ENCODE assay signal across 14 cellular contexts in genomic region chr13:26837997-26838396, GRCh38.
"Had no signal": no experiment of that assay in that cellular context is flagged by ENCODE, and none has a peak within 500 bp of the region (broad histone marks: within the 10 kb centered on the region; RNA-seq: fewer than 3 reads in every experiment).

No MANE protein-coding gene starts in this region.

- H3K9me3 ChIP-seq: ovary, upper lobe of right lung had no signal

- DNase-seq: activated B cell treated with CpG ODN at 0.5 μM for 24 hours; activated CD4-positive, alpha-beta memory T cell treated with anti-CD3 and anti-CD28 coated beads for 36 hours; activated CD4-positive, alpha-beta T cell treated with anti-CD3 and anti-CD28 coated beads for 4 hours; activated T-cell treated with anti-CD3 and anti-CD28 coated beads for 4 hours; amygdala; caudate nucleus; endodermal cell; erythroblast; mesendoderm; natural killer cell; ovary; stimulated activated naive B cell treated with anti-CD40 and anti-IgM and Interleukin-4, amounts not matched to agents 10 μg/mL and 1 μg/mL and 100 μg/mL, for 72 hours; upper lobe of right lung had no signal

- H3K27ac ChIP-seq: ovary, upper lobe of right lung had no signal

- ATAC-seq: natural killer cell; sciatic nerve; stimulated activated naive B cell treated with anti-CD40 and anti-IgM and Interleukin-4, amounts not matched to agents 10 μg/mL and 1 μg/mL and 100 μg/mL, for 72 hours; upper lobe of right lung had no signal

- H3K4me1 ChIP-seq: upper lobe of right lung had no signal

- H3K4me3 ChIP-seq: ovary, upper lobe of right lung had no signal

- H3K27me3 ChIP-seq: ovary had no signal

- H3K36me3 ChIP-seq: ovary, upper lobe of right lung had no signal
